Comparison of ENCODE assay signal across 16 cellular contexts in the genomic region with DNA sequence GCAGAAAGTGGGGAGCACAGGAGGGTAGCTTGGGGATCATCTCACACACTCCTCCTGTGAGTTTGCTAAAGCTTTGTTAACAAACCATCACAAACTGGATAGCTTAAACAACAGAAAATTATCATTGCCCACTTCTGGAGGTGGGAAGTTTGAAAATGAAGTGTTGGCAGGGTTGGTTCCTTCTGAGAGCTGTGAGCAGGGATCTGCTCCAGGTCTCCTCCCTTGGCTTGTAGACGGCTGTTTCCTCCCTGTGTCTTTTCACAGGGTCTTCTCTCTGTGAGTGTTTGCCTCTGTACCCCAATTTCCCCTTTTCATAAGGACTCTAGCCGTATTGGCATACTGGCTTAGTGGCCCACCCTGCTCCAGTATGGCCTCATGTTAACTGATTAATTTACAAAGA. TPM values are rescaled to one million over a fixed set of nuclear protein-coding genes. Genes with fewer than 3 reads are reported as not detected.
"Had no signal": no experiment of that assay in that cellular context is flagged by ENCODE, and none has a peak within 500 bp of the region (broad histone marks: within the 10 kb centered on the region; RNA-seq: fewer than 3 reads in every experiment).

No MANE protein-coding gene starts in this region.

- H3K4me1 ChIP-seq: neural progenitor cell had no signal

- H3K36me3 ChIP-seq: brain microvascular endothelial cell, neural progenitor cell, upper lobe of right lung had no signal

- H3K27me3 ChIP-seq: brain microvascular endothelial cell, neural progenitor cell, upper lobe of right lung had no signal

- H3K27ac ChIP-seq: brain microvascular endothelial cell, neural progenitor cell, upper lobe of right lung had no signal

- H3K4me3 ChIP-seq: lung, neural progenitor cell, upper lobe of right lung had no signal

- H3K4me2 ChIP-seq: neural progenitor cell had no signal

- ATAC-seq: T-cell, upper lobe of right lung had no signal

- DNase-seq: activated CD4-positive, CD25-positive, alpha-beta regulatory T cell treated with anti-CD3 and anti-CD28 coated beads, Interleukin-2, amount 50 U/mL, for 72 hours; activated naive CD8-positive, alpha-beta T cell treated with anti-CD3 and anti-CD28 coated beads for 36 hours; brain microvascular endothelial cell; hippocampal formation; kidney glomerular epithelial cell; naive B cell; stimulated activated CD4-positive, alpha-beta T cell treated with anti-CD3 and anti-CD28 coated beads, Interleukin-15, amount 100 ng/mL, for 24 hours; stimulated activated CD4-positive, alpha-beta T cell treated with anti-CD3 and anti-CD28 coated beads, Interleukin-4, amount 100 ng/mL, for 24 hours; stimulated activated naive CD4-positive, alpha-beta T cell treated with Interleukin-2 at 50 U/mL for 16 hours; T-cell; T-helper 9 cell had no signal

- H2AFZ ChIP-seq: neural progenitor cell had no signal

- H3K9ac ChIP-seq: neural progenitor cell had no signal

- H3K9me3 ChIP-seq: upper lobe of right lung had no signal

RNA-seq across cellular contexts. Expression of gene CXCL12, which starts 32.1 kb away (rescaled TPM):
- total RNA-seq: activated CD8-positive, alpha-beta memory T cell treated with anti-CD3 and anti-CD28 coated beads for 36 hours; activated naive CD8-positive, alpha-beta T cell treated with anti-CD3 and anti-CD28 coated beads for 36 hours; activated T-helper 1 cell treated with anti-CD3 and anti-CD28 coated beads, Interleukin-12 subunit alpha, Interleukin-12 subunit beta, Interleukin-2, Interleukin-4 antibody, amounts not matched to agents 30 ng/mL and 10 ng/mL and 1 ng/mL, durations not matched to agents 14 hours and 24 hours and 36 hours had no signal
